8 cellular contexts compared by ENCODE assay signal in the genomic region with DNA sequence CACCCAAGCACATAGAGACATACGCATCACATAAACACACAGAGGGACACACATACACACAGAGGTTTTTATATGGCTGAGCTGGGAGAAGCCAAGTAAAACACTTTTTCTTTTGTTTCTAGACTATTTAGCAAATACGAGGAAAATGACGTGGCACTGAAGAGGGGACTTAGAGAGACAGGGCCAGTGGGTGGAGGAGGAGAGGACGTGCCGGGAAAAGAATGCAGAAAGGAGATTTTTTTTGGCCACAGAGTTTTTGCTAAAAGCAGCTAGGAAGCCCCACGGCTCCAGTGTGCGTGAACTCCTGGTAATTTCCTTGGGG.
DNase-seq lines count a peak whose midpoint lies in the region; ATAC-seq and TF ChIP-seq lines count a peak whose summit lies in the region.

No MANE protein-coding gene starts in this region.

- DNase-seq in DMS53 treated with DMSO at 0.1 percent for 48 hours (lab: John Stamatoyannopoulos, UW; ENCODE audit: unreplicated experiment), result peak; percentile 54
- no peak for DNase-seq in brain microvascular endothelial cell
- no peak for DNase-seq in naive thymus-derived CD8-positive, alpha-beta T cell
- no peak for DNase-seq in GM19238 (ENCODE audit: insufficient read length, low spot score)
- DNase-seq in OCI-M1 (lab: John Stamatoyannopoulos, UW), result no peak

- TF ChIP-seq CTCF in brain microvascular endothelial cell (IDR thresholded peaks at IDR 0.05; ENCODE audit: low read depth, low read length, missing control alignments), result no peak

- H3K9me3 Mint-ChIP-seq in naive thymus-derived CD8-positive, alpha-beta T cell, result peaks cover 0 to 2% (median 0%) of the 10 kb centered on the region in 9 donors

- H3K36me3 Mint-ChIP-seq in naive thymus-derived CD8-positive, alpha-beta T cell, result no peaks in the 10 kb centered on the region

- peak overlapping the region in 1 of 10 donors; percentile 12 for H3K4me3 Mint-ChIP-seq in naive thymus-derived CD8-positive, alpha-beta T cell

- peak overlapping the region; percentile 39 for H3K4me3 ChIP-seq in brain microvascular endothelial cell (ENCODE audit: low read depth, low read length)
- peak overlapping the region; percentile 16 to 20 for H3K4me3 ChIP-seq in muscle layer of duodenum (ENCODE audit: low read depth in 1 of 2, low read length in 2 of 2)

- H3K36me3 ChIP-seq in brain microvascular endothelial cell (replicated peaks) (no peaks in the 10 kb centered on the region), muscle layer of duodenum (ENCODE audit: control insufficient read depth in 1 of 2, insufficient read depth in 2 of 2, low read length in 2 of 2) (peaks cover 0 to 12% of the 10 kb centered on the region in 2 donors)

- no peaks in the 10 kb centered on the region for H3K27me3 ChIP-seq in brain microvascular endothelial cell (replicated peaks)
- H3K27me3 ChIP-seq in muscle layer of duodenum (ENCODE audit: low read depth, low read length), result no peaks in the 10 kb centered on the region

- H3K27ac Mint-ChIP-seq in naive thymus-derived CD8-positive, alpha-beta T cell, result no peak overlapping the region

- ATAC-seq in HG02885 (IDR thresholded peaks at IDR 0.05; ENCODE audit: poor library complexity, unreplicated experiment) (peak; percentile 5), HG02840 (IDR thresholded peaks at IDR 0.05; ENCODE audit: low FRiP score, unreplicated experiment) (no peak)
- ATAC-seq in naive thymus-derived CD8-positive, alpha-beta T cell, result no peak

- POLR2A ChIA-PET in naive thymus-derived CD8-positive, alpha-beta T cell (lab: Charles Lee), result no interaction called here

- H3K9me3 ChIP-seq in muscle layer of duodenum (ENCODE audit: control insufficient read depth in 1 of 2, low read length in 2 of 2), result no peaks in the 10 kb centered on the region

- H3K27me3 Mint-ChIP-seq in naive thymus-derived CD8-positive, alpha-beta T cell, result no peaks in the 10 kb centered on the region

- H3K27ac ChIP-seq in brain microvascular endothelial cell, result peak overlapping the region; percentile 98
- peak overlapping the region; percentile 82 for H3K27ac ChIP-seq in muscle layer of duodenum (ENCODE audit: low read length)

- H3K4me1 ChIP-seq in muscle layer of duodenum (ENCODE audit: control insufficient read depth in 1 of 2, insufficient read depth in 2 of 2, low read length in 2 of 2), result peaks cover 0 to 6% of the 10 kb centered on the region in 2 donors

- in situ Hi-C loops in brain microvascular endothelial cell (cut with HindIII; ENCODE audit: low pct_ligation_motif_present, low sequenced_read_pairs), result no loop called here

- H3K4me1 Mint-ChIP-seq in naive thymus-derived CD8-positive, alpha-beta T cell, result peaks cover 5 to 16% (median 8%) of the 10 kb centered on the region in 4 donors
